Comparison of ENCODE assay signal across 6 cellular contexts in genomic region chr5:86074297-86074696, GRCh38.
"Had no signal": no experiment of that assay in that cellular context is flagged by ENCODE, and none has a peak within 500 bp of the region (broad histone marks: within the 10 kb centered on the region; RNA-seq: fewer than 3 reads in every experiment).

No MANE protein-coding gene starts in this region.

- H3K4me3 ChIP-seq: GM23248, HAP-1 had no signal

- H3K36me3 ChIP-seq: HAP-1 had no signal

- H2AFZ ChIP-seq: GM23248 had no signal

- DNase-seq: GM23248, GOT3, H7, KBM-7 had no signal

- H3K9ac ChIP-seq: GM23248, KMS-11 had no signal

- H3K4me1 ChIP-seq: HAP-1 had no signal

- H3K4me2 ChIP-seq: KMS-11 had no signal

- H3K9me3 ChIP-seq: HAP-1 had no signal

- H3K27ac ChIP-seq: GM23248, KMS-11 had no signal
